ENCODE assay signal across 24 cellular contexts in genomic region chr1:63922848-63923247, GRCh38.
DNase-seq lines count a peak whose midpoint lies in the region; ATAC-seq and TF ChIP-seq lines count a peak whose summit lies in the region.
"Had no signal": no experiment of that assay in that cellular context is flagged by ENCODE, and none has a peak within 500 bp of the region (broad histone marks: within the 10 kb centered on the region; RNA-seq: fewer than 3 reads in every experiment).

No MANE protein-coding gene starts in this region.

- CTCF ChIA-PET in HEK293 (lab: Yijun Ruan, JAX), result interaction anchor here (0.5 to 2.1 kb wide), 7 partner anchors 8 to 306 kb away, joined by 3 to 7 read pairs (median 4); no protein-coding TSS in a partner anchor
- CTCF ChIA-PET in activated CD8-positive, alpha-beta T cell treated with anti-CD3 and anti-CD28 coated beads, Interleukin-2, amount 10 ng/mL, durations not matched to agents 7 days and 5 days (lab: Charles Lee), result no interaction called here

- H3K9me3 Mint-ChIP-seq in chondrocyte (ENCODE audit: low read depth) (no peaks in the 10 kb centered on the region), memory B cell (no peaks in the 10 kb centered on the region)
- no peaks in the 10 kb centered on the region for H3K9me3 Mint-ChIP-seq in stimulated activated naive B cell treated with anti-CD40 and anti-IgM and Interleukin-4, amounts not matched to agents 10 μg/mL and 1 μg/mL and 100 μg/mL, for 72 hours
- no peaks in the 10 kb centered on the region for H3K9me3 Mint-ChIP-seq in activated CD8-positive, alpha-beta T cell treated with anti-CD3 and anti-CD28 coated beads, Interleukin-2, amount 10 ng/mL, durations not matched to agents 7 days and 5 days (ENCODE audit: insufficient read depth)
- H3K9me3 Mint-ChIP-seq: activated T-cell treated with anti-CD3 and anti-CD28 coated beads, Interleukin-2, amount 50 U/mL, for 72 hours; CD8-positive, alpha-beta T cell had no signal

- no peak overlapping the region for H3K4me3 Mint-ChIP-seq in chondrocyte (ENCODE audit: unreplicated experiment)
- H3K4me3 Mint-ChIP-seq in memory B cell, result no peak overlapping the region
- no peak overlapping the region for H3K4me3 Mint-ChIP-seq in stimulated activated naive B cell treated with anti-CD40 and anti-IgM and Interleukin-4, amounts not matched to agents 10 μg/mL and 1 μg/mL and 100 μg/mL, for 72 hours
- H3K4me3 Mint-ChIP-seq in activated CD8-positive, alpha-beta T cell treated with anti-CD3 and anti-CD28 coated beads, Interleukin-2, amount 10 ng/mL, durations not matched to agents 7 days and 5 days, result no peak overlapping the region
- H3K4me3 Mint-ChIP-seq: activated T-cell treated with anti-CD3 and anti-CD28 coated beads, Interleukin-2, amount 50 U/mL, for 72 hours; CD8-positive, alpha-beta T cell; endodermal cell had no signal

- DNase-seq in chondrocyte (ENCODE audit: low spot score), result no peak
- no peak for DNase-seq in memory B cell (ENCODE audit: low spot score in 2 of 2)
- DNase-seq in stimulated activated naive B cell treated with anti-CD40 and anti-IgM and Interleukin-4, amounts not matched to agents 10 μg/mL and 1 μg/mL and 100 μg/mL, for 72 hours, result no peak
- DNase-seq in posterior vena cava (ENCODE audit: low spot score), result no peak
- DNase-seq in lower leg skin (ENCODE audit: low spot score in 2 of 2), result no peak
- no peak for DNase-seq in NCI-H1436 (lab: John Stamatoyannopoulos, UW)
- DNase-seq in activated CD8-positive, alpha-beta T cell treated with anti-CD3 and anti-CD28 coated beads, Interleukin-2, amount 10 ng/mL, durations not matched to agents 7 days and 5 days, result no peak
- DNase-seq: activated CD4-positive, CD25-positive, alpha-beta regulatory T cell treated with anti-CD3 and anti-CD28 coated beads, Interleukin-2, amount 50 U/mL, for 72 hours; activated CD8-positive, alpha-beta memory T cell treated with anti-CD3 and anti-CD28 coated beads for 24 hours; activated naive CD4-positive, alpha-beta T cell treated with anti-CD3 and anti-CD28 coated beads, Interleukin-2, amount 50 U/mL, for 16 hours; activated T-cell treated with anti-CD3 and anti-CD28 coated beads, Interleukin-2, amount 50 U/mL, for 72 hours; CD8-positive, alpha-beta T cell; DMS53; endodermal cell; Karpas-422; NCI-H1048; NCI-H2081; Peyer's patch; stimulated activated CD4-positive, alpha-beta T cell treated with anti-CD3 and anti-CD28 coated beads, Interleukin-15, amount 100 ng/mL, for 24 hours; T-helper 9 cell had no signal

- intact Hi-C loops in posterior vena cava (cut with DNase I), result no loop called here
- intact Hi-C loops in lower leg skin (cut with DNase I; ENCODE audit: low total_unique reads), result no loop called here

- H3K36me3 ChIP-seq in HEK293 (ENCODE audit: control insufficient read depth in 2 of 2, insufficient read depth in 1 of 2, low read length in 2 of 2), result no peaks in the 10 kb centered on the region
- H3K36me3 ChIP-seq: Peyer's patch had no signal

- WGBS in lower leg skin, 2 donors, result 83 to 84% methylated on average over 6 of the region's 6 CpGs

- H3K27ac Mint-ChIP-seq in chondrocyte (ENCODE audit: unreplicated experiment) (peak overlapping the region; percentile 95), memory B cell (no peak overlapping the region)
- H3K27ac Mint-ChIP-seq in stimulated activated naive B cell treated with anti-CD40 and anti-IgM and Interleukin-4, amounts not matched to agents 10 μg/mL and 1 μg/mL and 100 μg/mL, for 72 hours, result no peak overlapping the region
- H3K27ac Mint-ChIP-seq in activated CD8-positive, alpha-beta T cell treated with anti-CD3 and anti-CD28 coated beads, Interleukin-2, amount 10 ng/mL, durations not matched to agents 7 days and 5 days, result no peak overlapping the region
- H3K27ac Mint-ChIP-seq: activated T-cell treated with anti-CD3 and anti-CD28 coated beads, Interleukin-2, amount 50 U/mL, for 72 hours; CD8-positive, alpha-beta T cell; endodermal cell had no signal

- H3K4me1 ChIP-seq in HEK293 (ENCODE audit: control insufficient read depth, insufficient read depth, low read length), result no peaks in the 10 kb centered on the region

- no peak overlapping the region for H3K27ac ChIP-seq in HEK293 (ENCODE audit: extremely low read depth, low read depth, low read length)
- H3K27ac ChIP-seq: Peyer's patch, SK-N-MC had no signal

- H3K4me1 Mint-ChIP-seq in chondrocyte (ENCODE audit: low read depth), result peaks cover 65% of the 10 kb centered on the region
- no peaks in the 10 kb centered on the region for H3K4me1 Mint-ChIP-seq in memory B cell
- peaks cover 3 to 9% of the 10 kb centered on the region in 2 donors for H3K4me1 Mint-ChIP-seq in stimulated activated naive B cell treated with anti-CD40 and anti-IgM and Interleukin-4, amounts not matched to agents 10 μg/mL and 1 μg/mL and 100 μg/mL, for 72 hours
- no peaks in the 10 kb centered on the region for H3K4me1 Mint-ChIP-seq in activated CD8-positive, alpha-beta T cell treated with anti-CD3 and anti-CD28 coated beads, Interleukin-2, amount 10 ng/mL, durations not matched to agents 7 days and 5 days (ENCODE audit: low read depth)

- no peaks in the 10 kb centered on the region for H3K9me3 ChIP-seq in HEK293 (ENCODE audit: control insufficient read depth, insufficient read depth, low read depth, low read length)
- H3K9me3 ChIP-seq: Peyer's patch had no signal

- TF ChIP-seq CTCF in HEK293 (tag by site-specific recombination; IDR thresholded peaks at IDR 0.05), result no peak
- no peak for TF ChIP-seq CTCF in chondrocyte (IDR thresholded peaks at IDR 0.05)
- no peak for TF ChIP-seq CTCF in lower leg skin (IDR thresholded peaks at IDR 0.05)

- H3K36me3 Mint-ChIP-seq in chondrocyte (ENCODE audit: low read depth) (no peaks in the 10 kb centered on the region), memory B cell (no peaks in the 10 kb centered on the region)
- no peaks in the 10 kb centered on the region for H3K36me3 Mint-ChIP-seq in stimulated activated naive B cell treated with anti-CD40 and anti-IgM and Interleukin-4, amounts not matched to agents 10 μg/mL and 1 μg/mL and 100 μg/mL, for 72 hours
- no peaks in the 10 kb centered on the region for H3K36me3 Mint-ChIP-seq in activated CD8-positive, alpha-beta T cell treated with anti-CD3 and anti-CD28 coated beads, Interleukin-2, amount 10 ng/mL, durations not matched to agents 7 days and 5 days (ENCODE audit: low read depth)
- H3K36me3 Mint-ChIP-seq: CD8-positive, alpha-beta T cell had no signal

- H3K4me3 ChIP-seq in HEK293 (ENCODE audit: low read depth, low read length) (no peak overlapping the region), lower leg skin (ENCODE audit: low read depth, poor library complexity, severe bottlenecking) (no peak overlapping the region)
- H3K4me3 ChIP-seq: GM12878, Peyer's patch, SK-N-MC had no signal

- peak; percentile 42 for ATAC-seq in memory B cell (ENCODE audit: low read depth)
- ATAC-seq in stimulated activated naive B cell treated with anti-CD40 and anti-IgM and Interleukin-4, amounts not matched to agents 10 μg/mL and 1 μg/mL and 100 μg/mL, for 72 hours (replicated peaks), result peak; percentile 36 to 38
- ATAC-seq in activated CD8-positive, alpha-beta T cell treated with anti-CD3 and anti-CD28 coated beads, Interleukin-2, amount 10 ng/mL, durations not matched to agents 7 days and 5 days, result no peak
- ATAC-seq: activated T-cell treated with anti-CD3 and anti-CD28 coated beads, Interleukin-2, amount 50 U/mL, for 72 hours; CD8-positive, alpha-beta T cell; GM12878; left lobe of liver had no signal

- POLR2A ChIA-PET in HEK293 (lab: Yijun Ruan, JAX), result no interaction called here
- POLR2A ChIA-PET in activated CD8-positive, alpha-beta T cell treated with anti-CD3 and anti-CD28 coated beads, Interleukin-2, amount 10 ng/mL, durations not matched to agents 7 days and 5 days (lab: Charles Lee), result no interaction called here

- H3K27me3 Mint-ChIP-seq in chondrocyte (ENCODE audit: low read depth) (no peaks in the 10 kb centered on the region), memory B cell (peaks cover 6% of the 10 kb centered on the region)
- no peaks in the 10 kb centered on the region for H3K27me3 Mint-ChIP-seq in stimulated activated naive B cell treated with anti-CD40 and anti-IgM and Interleukin-4, amounts not matched to agents 10 μg/mL and 1 μg/mL and 100 μg/mL, for 72 hours
- H3K27me3 Mint-ChIP-seq in activated CD8-positive, alpha-beta T cell treated with anti-CD3 and anti-CD28 coated beads, Interleukin-2, amount 10 ng/mL, durations not matched to agents 7 days and 5 days (ENCODE audit: low read depth), result peaks cover 3% of the 10 kb centered on the region

- no peak for TF ChIP-seq POLR2A in lower leg skin (IDR thresholded peaks at IDR 0.05)

TF ChIP-seq in HEK293, 187 proteins besides CTCF, POLR2A, EP300 and RAD21:
- TF ChIP-seq ZIC2 (tag by site-specific recombination; IDR thresholded peaks at IDR 0.05), result 0 out of 2 replicates have a peak, but pooled peaks have one; percentile 11
- TF ChIP-seq ZNF114 (tag by site-specific recombination; IDR thresholded peaks at IDR 0.05), result no peak
